Comparison of ENCODE assay signal across 19 cellular contexts in genomic region chr3:8524249-8524648, GRCh38.
DNase-seq lines count a peak whose midpoint lies in the region; ATAC-seq and TF ChIP-seq lines count a peak whose summit lies in the region.
"Had no signal": no experiment of that assay in that cellular context is flagged by ENCODE, and none has a peak within 500 bp of the region (broad histone marks: within the 10 kb centered on the region; RNA-seq: fewer than 3 reads in every experiment).

No MANE protein-coding gene starts in this region.

- H3K4me3 ChIP-seq in adipocyte (ENCODE audit: low read length) = no peak overlapping the region
- H3K4me3 ChIP-seq in parathyroid adenoma (ENCODE audit: low read depth, low read length) = no peak overlapping the region
- H3K4me3 ChIP-seq: upper lobe of right lung had no signal

- peak overlapping the region; percentile 5 for H3K27ac ChIP-seq in parathyroid adenoma
- H3K27ac ChIP-seq: brain microvascular endothelial cell, KMS-11 had no signal

- no peak overlapping the region for H2AFZ ChIP-seq in parathyroid adenoma

- H3K9me3 ChIP-seq in adipocyte (ENCODE audit: control insufficient read depth, low read length) (no peaks in the 10 kb centered on the region), parathyroid adenoma (ENCODE audit: control insufficient read depth, low read length) (no peaks in the 10 kb centered on the region)
- H3K9me3 ChIP-seq: upper lobe of right lung had no signal

- H3K79me2 ChIP-seq in parathyroid adenoma = peaks cover 11% of the 10 kb centered on the region

- ATAC-seq in GM18861 (IDR thresholded peaks at IDR 0.05; ENCODE audit: unreplicated experiment) (peak; percentile 53), HG03442 (IDR thresholded peaks at IDR 0.05; ENCODE audit: unreplicated experiment) (peak; percentile 68), GM19397 (IDR thresholded peaks at IDR 0.05; ENCODE audit: unreplicated experiment) (no peak)
- ATAC-seq: activated CD8-positive, alpha-beta T cell treated with anti-CD3 and anti-CD28 coated beads, Interleukin-2, amount 10 ng/mL, durations not matched to agents 7 days and 5 days; upper lobe of right lung had no signal

- no peak for TF ChIP-seq CTCF in parathyroid adenoma (IDR thresholded peaks at IDR 0.05)

- H3K9ac ChIP-seq in adipocyte (ENCODE audit: low read length) (peak overlapping the region; percentile 9), parathyroid adenoma (no peak overlapping the region)
- H3K9ac ChIP-seq: KMS-11 had no signal

- no peak overlapping the region for H3K4me2 ChIP-seq in parathyroid adenoma (ENCODE audit: low read length)
- H3K4me2 ChIP-seq: KMS-11 had no signal

- peaks cover 58% of the 10 kb centered on the region for H3K4me1 ChIP-seq in adipocyte (ENCODE audit: control insufficient read depth, insufficient read depth, low read length)
- no peaks in the 10 kb centered on the region for H3K4me1 ChIP-seq in parathyroid adenoma

- peaks cover 75% of the 10 kb centered on the region for H3K36me3 ChIP-seq in adipocyte (ENCODE audit: control insufficient read depth, insufficient read depth, low read length, severe bottlenecking)
- no peaks in the 10 kb centered on the region for H3K36me3 ChIP-seq in parathyroid adenoma (ENCODE audit: control insufficient read depth, insufficient read depth, low read length)

- no peak for DNase-seq in adipocyte (ENCODE audit: low read depth)
- DNase-seq in hypothalamus (lab: John Stamatoyannopoulos, UW) = no peak
- no peak for DNase-seq in amniotic stem cell (lab: John Stamatoyannopoulos, UW)
- no peak for DNase-seq in NCI-H69 (lab: John Stamatoyannopoulos, UW)
- DNase-seq: activated CD8-positive, alpha-beta T cell treated with anti-CD3 and anti-CD28 coated beads, Interleukin-2, amount 10 ng/mL, durations not matched to agents 7 days and 5 days; brain microvascular endothelial cell; DND-41; endodermal cell; kidney; naive B cell; NCI-H187; NCI-H524; stimulated activated CD4-positive, alpha-beta T cell treated with anti-CD3 and anti-CD28 coated beads, Interleukin-2, amount 100 ng/mL, for 24 hours; upper lobe of right lung had no signal

- H3K27me3 ChIP-seq in adipocyte (replicated peaks; ENCODE audit: control insufficient read depth, insufficient read depth, low read length) (no peaks in the 10 kb centered on the region), parathyroid adenoma (ENCODE audit: control insufficient read depth, insufficient read depth, low read length) (no peaks in the 10 kb centered on the region)
- H3K27me3 ChIP-seq: brain microvascular endothelial cell, upper lobe of right lung had no signal
